In genomic region chr17:29154516-29155234, GRCh38 we compare ENCODE assay signal across 8 cellular contexts. TPM values are rescaled to one million over a fixed set of nuclear protein-coding genes. Genes with fewer than 3 reads are reported as not detected.
A peak's percentile ranks its signal among the peaks of the same experiment; 100 is the strongest.
DNase-seq lines count a peak whose midpoint lies in the region; ATAC-seq and TF ChIP-seq lines count a peak whose summit lies in the region.
"Had no signal": no experiment of that assay in that cellular context is flagged by ENCODE, and none has a peak within 500 bp of the region (broad histone marks: within the 10 kb centered on the region; RNA-seq: fewer than 3 reads in every experiment).

No MANE protein-coding gene starts in this region.

- peak overlapping the region; percentile 95 for H3K23ac ChIP-seq in IMR-90 (ENCODE audit: low read depth, low read length)

- intact Hi-C loops in IMR-90 (cut with micrococcal nuclease) = no loop called here

- dilution Hi-C loops in IMR-90 (cut with HindIII; ENCODE audit: low sequenced_read_pairs, unreplicated experiment) = no loop called here

- H3K14ac ChIP-seq in IMR-90 (replicated peaks; ENCODE audit: low read depth, low read length) = peak overlapping the region; percentile 98

- H3K18ac ChIP-seq in IMR-90 (ENCODE audit: low read depth, low read length) = peak overlapping the region; percentile 53

- H4K8ac ChIP-seq in IMR-90 (ENCODE audit: low read depth in 2 of 2, low read length in 2 of 2) = peak overlapping the region; percentile 73 to 88

- WGBS in IMR-90 (ENCODE audit: extremely low coverage in 2 of 2, insufficient read length in 1 of 2), 2 experiments = 80% methylated on average over 7 of the region's 11 CpGs; no CpG with 5 or more reads in 1 of the 2 experiments

- H2AK5ac ChIP-seq in IMR-90 (ENCODE audit: low read depth, low read length) = peak overlapping the region; percentile 92

- TF ChIP-seq RAD21 in IMR-90 (IDR thresholded peaks at IDR 0.05; ENCODE audit: low read length) = no peak

- H4K20me1 ChIP-seq in IMR-90 (ENCODE audit: insufficient read depth, low read length) = peaks cover 5% of the 10 kb centered on the region; the same call in 1 of the 2 replicates

- no peaks in the 10 kb centered on the region for H3K27me3 ChIP-seq in IMR-90 (ENCODE audit: control insufficient read depth, insufficient read depth, low read length)
- H3K27me3 ChIP-seq in layer of hippocampus (ENCODE audit: control insufficient read depth, insufficient read depth, low read length) = no peaks in the 10 kb centered on the region

- peak overlapping the region; percentile 92; the same call in 2 of the 3 replicates for H2BK15ac ChIP-seq in IMR-90 (ENCODE audit: low read depth, low read length)

- peak overlapping the region; percentile 99 for H2BK20ac ChIP-seq in IMR-90 (ENCODE audit: low read depth, low read length)

- H3K9ac ChIP-seq in IMR-90 (ENCODE audit: low read depth, low read length) = peak overlapping the region; percentile 43; the same call in 1 of the 2 replicates

- H4K5ac ChIP-seq in IMR-90 (ENCODE audit: low read depth, low read length) = peak overlapping the region; percentile 35

- H3K4me3 Mint-ChIP-seq in activated naive CD8-positive, alpha-beta T cell = peak overlapping the region; percentile 43

- no peaks in the 10 kb centered on the region for H3K36me3 Mint-ChIP-seq in activated naive CD8-positive, alpha-beta T cell

- peak overlapping the region; percentile 38 for H3K4me2 ChIP-seq in IMR-90 (ENCODE audit: low read depth, low read length)

- H3K4me1 ChIP-seq in IMR-90 (ENCODE audit: control insufficient read depth, insufficient read depth, low read length) = peaks cover 61% of the 10 kb centered on the region

- in situ Hi-C loops in IMR-90 (cut with MboI; ENCODE audit: low sequenced_read_pairs) = no loop called here

- CTCF ChIA-PET in IMR-90 (lab: Yijun Ruan, JAX) = interaction anchor here (0.6 kb wide), 1 partner anchor 26 kb away, joined by 3 read pairs; the partner anchor contains the start of gene MYO18A

- TF ChIP-seq CTCF in IMR-90 (conservative IDR thresholded peaks at IDR 0.05; ENCODE audit: low read depth, low read length) = no peak

- peaks cover 31% of the 10 kb centered on the region for H3K4me1 Mint-ChIP-seq in activated naive CD8-positive, alpha-beta T cell (ENCODE audit: low read depth)

- H3K9me1 ChIP-seq in IMR-90 (ENCODE audit: insufficient read depth, low read length) = peaks cover 72% of the 10 kb centered on the region

- H3K56ac ChIP-seq in IMR-90 (ENCODE audit: extremely low read depth, insufficient read depth, low read length) = peak overlapping the region; percentile 40; the same call in 1 of the 2 replicates

- peak overlapping the region; percentile 97 for H3K4ac ChIP-seq in IMR-90 (ENCODE audit: low read depth, low read length)

- peak overlapping the region; percentile 85 for H2AK9ac ChIP-seq in IMR-90 (replicated peaks; ENCODE audit: low read depth, low read length, poor library complexity)

- no peaks in the 10 kb centered on the region for H3K9me3 Mint-ChIP-seq in activated naive CD8-positive, alpha-beta T cell (ENCODE audit: low read depth)

- H3K27me3 Mint-ChIP-seq in activated naive CD8-positive, alpha-beta T cell = no peaks in the 10 kb centered on the region

- peak overlapping the region; percentile 80 for H3K27ac Mint-ChIP-seq in activated naive CD8-positive, alpha-beta T cell

- H2AFZ ChIP-seq in IMR-90 (replicated peaks; ENCODE audit: low read length, poor library complexity) = peak overlapping the region; percentile 70

- BruUV-seq in IMR-90 (replicated peaks; lab: Mats Ljungman, UMichigan) = no TSS peak

- peak overlapping the region; percentile 92 for H2BK120ac ChIP-seq in IMR-90 (ENCODE audit: low read depth, low read length)

- DNase-seq in IMR-90 (no peak), middle frontal gyrus (ENCODE audit: extremely low spot score, low spot score) (no peak), NCI-H748 (lab: John Stamatoyannopoulos, UW; ENCODE audit: unreplicated experiment) (no peak), NCI-H345 (lab: John Stamatoyannopoulos, UW) (no peak)
- peak; percentile 30 for DNase-seq in stimulated activated naive CD8-positive, alpha-beta T cell treated with anti-CD3 and anti-CD28 coated beads, Interleukin-15, Interleukin-2, amounts not matched to agents 100 U/mL and 50 U/mL, for 24 hours

- peak overlapping the region; percentile 97 for H4K91ac ChIP-seq in IMR-90 (ENCODE audit: insufficient read depth, low read depth, low read length)

- no peaks in the 10 kb centered on the region for H3K9me3 ChIP-seq in IMR-90 (ENCODE audit: control insufficient read depth, insufficient read depth, low read length)

- peak overlapping the region; percentile 96 for H3K27ac ChIP-seq in IMR-90 (ENCODE audit: insufficient read depth, low read length)
- H3K27ac ChIP-seq in layer of hippocampus (ENCODE audit: low read depth, low read length) = peak overlapping the region; percentile 85

- TF ChIP-seq POLR2A in IMR-90 (IDR thresholded peaks at IDR 0.05; ENCODE audit: low read depth, low read length) = no peak

- no peaks in the 10 kb centered on the region for H3K36me3 ChIP-seq in IMR-90 (ENCODE audit: control insufficient read depth, insufficient read depth, low read length)

- H3K79me1 ChIP-seq in IMR-90 (ENCODE audit: low read depth in 1 of 2, low read length in 2 of 2) = peaks cover 48 to 97% of the 10 kb centered on the region in 2 experiments

- POLR2A ChIA-PET in IMR-90 (lab: Charles Lee; ENCODE audit: unreplicated experiment) = interaction anchor here (1.0 kb wide), 1 partner anchor 25 kb away, joined by 4 read pairs; the partner anchor contains the start of gene MYO18A

- no peak overlapping the region for H3K4me3 ChIP-seq in IMR-90 (ENCODE audit: insufficient read depth, low read depth, low read length)
- H3K4me3 ChIP-seq: coronary artery had no signal

- H2BK5ac ChIP-seq in IMR-90 (ENCODE audit: low read depth, low read length, poor library complexity, severe bottlenecking) = peak overlapping the region; percentile 93

- no peak for ATAC-seq in IMR-90 (ENCODE audit: low read depth)
- peak; percentile 53 for ATAC-seq in stimulated activated naive CD8-positive, alpha-beta T cell treated with anti-CD3 and anti-CD28 coated beads, Interleukin-15, Interleukin-2, amounts not matched to agents 100 U/mL and 50 U/mL, for 24 hours

TF ChIP-seq in IMR-90, 13 proteins besides CTCF, POLR2A, EP300 and RAD21:
- TF ChIP-seq CHD1 (IDR thresholded peaks at IDR 0.05; ENCODE audit: low read depth, low read length) (no peak), NFE2L2 (IDR thresholded peaks at IDR 0.05; ENCODE audit: low read depth, low read length) (no peak), MXI1 (IDR thresholded peaks at IDR 0.05; ENCODE audit: borderline replicate concordance, low read depth, low read length) (no peak), RFX5 (IDR thresholded peaks at IDR 0.05; ENCODE audit: low read depth, low read length) (no peak), MAZ (IDR thresholded peaks at IDR 0.05; ENCODE audit: borderline replicate concordance, low read depth, low read length) (no peak), USF2 (IDR thresholded peaks at IDR 0.05; ENCODE audit: low read depth, low read length) (no peak), FOS (IDR thresholded peaks at IDR 0.05; ENCODE audit: low read depth, low read length) (no peak), ELK1 (IDR thresholded peaks at IDR 0.05; ENCODE audit: borderline replicate concordance, low read depth, low read length) (no peak), CEBPB (IDR thresholded peaks at IDR 0.05; ENCODE audit: low read depth, low read length) (no peak), BHLHE40 (IDR thresholded peaks at IDR 0.05; ENCODE audit: low read depth, low read length) (no peak), MAFK (IDR thresholded peaks at IDR 0.05; ENCODE audit: low read depth, low read length) (no peak), SMC3 (IDR thresholded peaks at IDR 0.05; ENCODE audit: low read depth, low read length) (no peak), RCOR1 (IDR thresholded peaks at IDR 0.05; ENCODE audit: insufficient replicate concordance, low read length) (no peak)
TF ChIP-seq in IMR-90: peak in this region for 0.

RNA-seq across cellular contexts. Expression of gene MYO18A, which starts 25.5 kb away (rescaled TPM):
- 39.1 and 40.0 TPM in 2 replicates for total RNA-seq in IMR-90 (2012; rRNA removed)
- polyA plus RNA-seq in IMR-90 (2012; rRNA removed) = 22.4 and 22.9 TPM in 2 replicates
- polyA plus RNA-seq in IMR-90 (2012; cell fraction: cytosol; rRNA removed) = 12.8 and 19.0 TPM in 2 replicates
- 95.5 and 141 TPM in 2 replicates for polyA plus RNA-seq in IMR-90 (2012; cell fraction: nucleus; rRNA removed; ENCODE audit: low replicate concordance)
